Comparison of ENCODE assay signal across 1 cellular context in the genomic region with DNA sequence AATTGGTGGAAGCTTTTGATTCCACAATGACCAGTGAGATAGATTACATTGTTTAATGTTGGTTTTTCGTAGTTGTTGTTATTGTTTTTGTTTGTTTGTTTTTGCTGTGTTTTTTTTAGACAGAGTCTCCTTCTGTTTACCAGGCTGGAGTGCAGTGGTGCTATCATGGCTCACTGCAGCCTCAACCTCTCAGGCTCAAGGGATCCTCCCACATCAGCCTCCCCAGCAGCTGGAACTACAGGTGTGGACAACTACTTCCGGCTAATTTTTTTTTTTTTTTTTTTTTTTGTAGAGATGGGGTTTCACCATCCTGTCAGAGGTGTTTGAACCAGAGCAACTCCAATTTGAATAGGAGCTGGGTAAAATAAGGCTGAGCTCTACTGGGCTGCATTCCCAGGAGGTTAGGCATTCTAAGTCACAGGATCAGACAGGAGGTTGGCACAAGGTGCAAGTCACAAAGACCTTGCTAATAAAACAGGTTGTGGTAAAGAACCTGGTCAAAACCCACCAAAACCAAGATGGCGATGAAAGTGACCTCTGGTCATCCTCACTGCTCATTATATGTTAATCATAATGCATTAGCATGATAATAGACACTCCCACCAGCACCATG.
A peak's percentile ranks its signal among the peaks of the same experiment; 100 is the strongest.
TF ChIP-seq lines count a peak whose summit lies in the region.

No MANE protein-coding gene starts in this region.

TF ChIP-seq in K562, 482 proteins besides CTCF, POLR2A, EP300 and RAD21 (continued from another document):
- TF ChIP-seq, protein P1, sequence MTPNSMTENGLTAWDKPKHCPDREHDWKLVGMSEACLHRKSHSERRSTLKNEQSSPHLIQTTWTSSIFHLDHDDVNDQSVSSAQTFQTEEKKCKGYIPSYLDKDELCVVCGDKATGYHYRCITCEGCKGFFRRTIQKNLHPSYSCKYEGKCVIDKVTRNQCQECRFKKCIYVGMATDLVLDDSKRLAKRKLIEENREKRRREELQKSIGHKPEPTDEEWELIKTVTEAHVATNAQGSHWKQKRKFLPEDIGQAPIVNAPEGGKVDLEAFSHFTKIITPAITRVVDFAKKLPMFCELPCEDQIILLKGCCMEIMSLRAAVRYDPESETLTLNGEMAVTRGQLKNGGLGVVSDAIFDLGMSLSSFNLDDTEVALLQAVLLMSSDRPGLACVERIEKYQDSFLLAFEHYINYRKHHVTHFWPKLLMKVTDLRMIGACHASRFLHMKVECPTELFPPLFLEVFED (CRISPR knock-in tag; conservative IDR thresholded peaks at IDR 0.05): no peak; the same call in 1 of the 2 replicates
- TF ChIP-seq, protein P2, sequence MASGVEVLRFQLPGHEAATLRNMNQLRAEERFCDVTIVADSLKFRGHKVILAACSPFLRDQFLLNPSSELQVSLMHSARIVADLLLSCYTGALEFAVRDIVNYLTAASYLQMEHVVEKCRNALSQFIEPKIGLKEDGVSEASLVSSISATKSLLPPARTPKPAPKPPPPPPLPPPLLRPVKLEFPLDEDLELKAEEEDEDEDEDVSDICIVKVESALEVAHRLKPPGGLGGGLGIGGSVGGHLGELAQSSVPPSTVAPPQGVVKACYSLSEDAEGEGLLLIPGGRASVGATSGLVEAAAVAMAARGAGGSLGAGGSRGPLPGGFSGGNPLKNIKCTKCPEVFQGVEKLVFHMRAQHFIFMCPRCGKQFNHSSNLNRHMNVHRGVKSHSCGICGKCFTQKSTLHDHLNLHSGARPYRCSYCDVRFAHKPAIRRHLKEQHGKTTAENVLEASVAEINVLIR (CRISPR knock-in tag; IDR thresholded peaks at IDR 0.05): no peak
- TF ChIP-seq NR2C1 (IDR thresholded peaks at IDR 0.05): no peak
- TF ChIP-seq NR2C1 (tag; IDR thresholded peaks at IDR 0.05): peak; percentile 82
- TF ChIP-seq, protein P3, sequence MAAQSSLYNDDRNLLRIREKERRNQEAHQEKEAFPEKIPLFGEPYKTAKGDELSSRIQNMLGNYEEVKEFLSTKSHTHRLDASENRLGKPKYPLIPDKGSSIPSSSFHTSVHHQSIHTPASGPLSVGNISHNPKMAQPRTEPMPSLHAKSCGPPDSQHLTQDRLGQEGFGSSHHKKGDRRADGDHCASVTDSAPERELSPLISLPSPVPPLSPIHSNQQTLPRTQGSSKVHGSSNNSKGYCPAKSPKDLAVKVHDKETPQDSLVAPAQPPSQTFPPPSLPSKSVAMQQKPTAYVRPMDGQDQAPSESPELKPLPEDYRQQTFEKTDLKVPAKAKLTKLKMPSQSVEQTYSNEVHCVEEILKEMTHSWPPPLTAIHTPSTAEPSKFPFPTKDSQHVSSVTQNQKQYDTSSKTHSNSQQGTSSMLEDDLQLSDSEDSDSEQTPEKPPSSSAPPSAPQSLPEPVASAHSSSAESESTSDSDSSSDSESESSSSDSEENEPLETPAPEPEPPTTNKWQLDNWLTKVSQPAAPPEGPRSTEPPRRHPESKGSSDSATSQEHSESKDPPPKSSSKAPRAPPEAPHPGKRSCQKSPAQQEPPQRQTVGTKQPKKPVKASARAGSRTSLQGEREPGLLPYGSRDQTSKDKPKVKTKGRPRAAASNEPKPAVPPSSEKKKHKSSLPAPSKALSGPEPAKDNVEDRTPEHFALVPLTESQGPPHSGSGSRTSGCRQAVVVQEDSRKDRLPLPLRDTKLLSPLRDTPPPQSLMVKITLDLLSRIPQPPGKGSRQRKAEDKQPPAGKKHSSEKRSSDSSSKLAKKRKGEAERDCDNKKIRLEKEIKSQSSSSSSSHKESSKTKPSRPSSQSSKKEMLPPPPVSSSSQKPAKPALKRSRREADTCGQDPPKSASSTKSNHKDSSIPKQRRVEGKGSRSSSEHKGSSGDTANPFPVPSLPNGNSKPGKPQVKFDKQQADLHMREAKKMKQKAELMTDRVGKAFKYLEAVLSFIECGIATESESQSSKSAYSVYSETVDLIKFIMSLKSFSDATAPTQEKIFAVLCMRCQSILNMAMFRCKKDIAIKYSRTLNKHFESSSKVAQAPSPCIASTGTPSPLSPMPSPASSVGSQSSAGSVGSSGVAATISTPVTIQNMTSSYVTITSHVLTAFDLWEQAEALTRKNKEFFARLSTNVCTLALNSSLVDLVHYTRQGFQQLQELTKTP (IDR thresholded peaks at IDR 0.05; ENCODE audit: low read depth in 1 of 2, partially characterized antibody in 2 of 2): no peak
- TF ChIP-seq KAT2B (IDR thresholded peaks at IDR 0.05; ENCODE audit: low read depth, low read length): no peak
- TF ChIP-seq FOS (IDR thresholded peaks at IDR 0.05; ENCODE audit: extremely low read depth, insufficient read length): no peak
- TF ChIP-seq ZBTB7A (IDR thresholded peaks at IDR 0.05; ENCODE audit: borderline replicate concordance, control insufficient read depth, low read depth, low read length): no peak
- no peak for TF ChIP-seq ZFPM2 (CRISPR knock-in tag; IDR thresholded peaks at IDR 0.05)
- no peak for TF ChIP-seq NR4A1 (CRISPR knock-in tag; IDR thresholded peaks at IDR 0.05)
- TF ChIP-seq NR4A1 (tag; IDR thresholded peaks at IDR 0.05): peak; percentile 78; the same call in 1 of the 2 replicates
- TF ChIP-seq ZKSCAN3 (CRISPR knock-in tag; IDR thresholded peaks at IDR 0.05): no peak
- TF ChIP-seq ZNF717 (CRISPR knock-in tag; IDR thresholded peaks at IDR 0.05): no peak
- no peak for TF ChIP-seq ZNF263 (CRISPR knock-in tag; IDR thresholded peaks at IDR 0.05; ENCODE audit: borderline replicate concordance)
- TF ChIP-seq, protein P4, sequence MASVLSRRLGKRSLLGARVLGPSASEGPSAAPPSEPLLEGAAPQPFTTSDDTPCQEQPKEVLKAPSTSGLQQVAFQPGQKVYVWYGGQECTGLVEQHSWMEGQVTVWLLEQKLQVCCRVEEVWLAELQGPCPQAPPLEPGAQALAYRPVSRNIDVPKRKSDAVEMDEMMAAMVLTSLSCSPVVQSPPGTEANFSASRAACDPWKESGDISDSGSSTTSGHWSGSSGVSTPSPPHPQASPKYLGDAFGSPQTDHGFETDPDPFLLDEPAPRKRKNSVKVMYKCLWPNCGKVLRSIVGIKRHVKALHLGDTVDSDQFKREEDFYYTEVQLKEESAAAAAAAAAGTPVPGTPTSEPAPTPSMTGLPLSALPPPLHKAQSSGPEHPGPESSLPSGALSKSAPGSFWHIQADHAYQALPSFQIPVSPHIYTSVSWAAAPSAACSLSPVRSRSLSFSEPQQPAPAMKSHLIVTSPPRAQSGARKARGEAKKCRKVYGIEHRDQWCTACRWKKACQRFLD (CRISPR knock-in tag; IDR thresholded peaks at IDR 0.05): peak; percentile 70
- TF ChIP-seq HNRNPK (IDR thresholded peaks at IDR 0.05; ENCODE audit: low read depth, low read length, poor library complexity, severe bottlenecking): no peak
- TF ChIP-seq PRMT5 (CRISPR knock-in tag; IDR thresholded peaks at IDR 0.05): no peak
- TF ChIP-seq PHTF2 (CRISPR knock-in tag; IDR thresholded peaks at IDR 0.05): no peak
- TF ChIP-seq POLR3G (IDR thresholded peaks at IDR 0.05; ENCODE audit: extremely low read depth, insufficient read length, insufficient replicate concordance): no peak
- peak; percentile 52 for TF ChIP-seq NFRKB (IDR thresholded peaks at IDR 0.05; ENCODE audit: low read depth)
- no peak for TF ChIP-seq NR2C2 (CRISPR knock-in tag; IDR thresholded peaks at IDR 0.05)
- peak; percentile 85 for TF ChIP-seq NR2C2 (tag; IDR thresholded peaks at IDR 0.05)
- TF ChIP-seq, protein P5, sequence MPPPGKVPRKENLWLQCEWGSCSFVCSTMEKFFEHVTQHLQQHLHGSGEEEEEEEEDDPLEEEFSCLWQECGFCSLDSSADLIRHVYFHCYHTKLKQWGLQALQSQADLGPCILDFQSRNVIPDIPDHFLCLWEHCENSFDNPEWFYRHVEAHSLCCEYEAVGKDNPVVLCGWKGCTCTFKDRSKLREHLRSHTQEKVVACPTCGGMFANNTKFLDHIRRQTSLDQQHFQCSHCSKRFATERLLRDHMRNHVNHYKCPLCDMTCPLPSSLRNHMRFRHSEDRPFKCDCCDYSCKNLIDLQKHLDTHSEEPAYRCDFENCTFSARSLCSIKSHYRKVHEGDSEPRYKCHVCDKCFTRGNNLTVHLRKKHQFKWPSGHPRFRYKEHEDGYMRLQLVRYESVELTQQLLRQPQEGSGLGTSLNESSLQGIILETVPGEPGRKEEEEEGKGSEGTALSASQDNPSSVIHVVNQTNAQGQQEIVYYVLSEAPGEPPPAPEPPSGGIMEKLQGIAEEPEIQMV (tag; conservative IDR thresholded peaks at IDR 0.05; ENCODE audit: low read depth): peak; percentile 67
- TF ChIP-seq, protein P6, sequence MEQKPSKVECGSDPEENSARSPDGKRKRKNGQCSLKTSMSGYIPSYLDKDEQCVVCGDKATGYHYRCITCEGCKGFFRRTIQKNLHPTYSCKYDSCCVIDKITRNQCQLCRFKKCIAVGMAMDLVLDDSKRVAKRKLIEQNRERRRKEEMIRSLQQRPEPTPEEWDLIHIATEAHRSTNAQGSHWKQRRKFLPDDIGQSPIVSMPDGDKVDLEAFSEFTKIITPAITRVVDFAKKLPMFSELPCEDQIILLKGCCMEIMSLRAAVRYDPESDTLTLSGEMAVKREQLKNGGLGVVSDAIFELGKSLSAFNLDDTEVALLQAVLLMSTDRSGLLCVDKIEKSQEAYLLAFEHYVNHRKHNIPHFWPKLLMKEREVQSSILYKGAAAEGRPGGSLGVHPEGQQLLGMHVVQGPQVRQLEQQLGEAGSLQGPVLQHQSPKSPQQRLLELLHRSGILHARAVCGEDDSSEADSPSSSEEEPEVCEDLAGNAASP (IDR thresholded peaks at IDR 0.05): no peak
